ENCODE assay signal across 17 cellular contexts in genomic region chr7:47373871-47374451, GRCh38.
DNase-seq lines count a peak whose midpoint lies in the region; ATAC-seq and TF ChIP-seq lines count a peak whose summit lies in the region.
"Had no signal": no experiment of that assay in that cellular context is flagged by ENCODE, and none has a peak within 500 bp of the region (broad histone marks: within the 10 kb centered on the region; RNA-seq: fewer than 3 reads in every experiment).

No MANE protein-coding gene starts in this region.

- H3K27me3 ChIP-seq in right lobe of liver = no peaks in the 10 kb centered on the region
- H3K27me3 ChIP-seq: neural progenitor cell, sigmoid colon had no signal

- TF ChIP-seq POLR2A in right lobe of liver (IDR thresholded peaks at IDR 0.05) = no peak

- intact Hi-C loops in right lobe of liver (cut with DNase I) = no loop called here

- H3K27ac ChIP-seq in right lobe of liver (peak overlapping the region in 1 of 3 donors; percentile 13), coronary artery (no peak overlapping the region)
- H3K27ac ChIP-seq: dorsolateral prefrontal cortex, lower lobe of right lung, neural progenitor cell, sigmoid colon had no signal

- H3K9me3 ChIP-seq in right lobe of liver = no peaks in the 10 kb centered on the region
- H3K9me3 ChIP-seq: lower lobe of right lung, sigmoid colon had no signal

- TF ChIP-seq CTCF in right lobe of liver (IDR thresholded peaks at IDR 0.05) = no peak
- no peak for TF ChIP-seq CTCF in coronary artery (IDR thresholded peaks at IDR 0.05)

- H3K4me3 ChIP-seq in right lobe of liver (no peak overlapping the region), coronary artery (no peak overlapping the region)
- H3K4me3 ChIP-seq: dorsolateral prefrontal cortex, K562, lower lobe of right lung, neural progenitor cell, sigmoid colon had no signal

- ATAC-seq in right lobe of liver (peak; percentile 6 to 48 (median 22)), HG02938 (IDR thresholded peaks at IDR 0.05; ENCODE audit: unreplicated experiment) (no peak)
- ATAC-seq: K562, lower lobe of right lung had no signal

- peaks cover 0 to 11% (median 5%) of the 10 kb centered on the region in 4 donors for H3K36me3 ChIP-seq in right lobe of liver
- H3K36me3 ChIP-seq: neural progenitor cell had no signal

- DNase-seq in COR-L47 (lab: John Stamatoyannopoulos, UW) = peak; percentile 44
- DNase-seq in NCI-H1092 (lab: John Stamatoyannopoulos, UW) = peak; percentile 69
- peak; percentile 66 for DNase-seq in SHP77 treated with DMSO at 0.1 percent for 48 hours (lab: John Stamatoyannopoulos, UW)
- no peak for DNase-seq in right lobe of liver
- DNase-seq in OCI-M2 (lab: John Stamatoyannopoulos, UW; ENCODE audit: unreplicated experiment) = no peak
- DNase-seq in occipital lobe (lab: John Stamatoyannopoulos, UW) = no peak
- DNase-seq in coronary artery (ENCODE audit: low spot score) = no peak
- DNase-seq: activated CD8-positive, alpha-beta memory T cell treated with anti-CD3 and anti-CD28 coated beads for 24 hours; activated gamma-delta T cell treated with Interleukin-2 at 50 U/mL for 16 hours; HFFc6; lower lobe of right lung; NCI-H1436 had no signal

- WGBS in right lobe of liver (ENCODE audit: insufficient coverage, low coverage, low lambda C conversion rate, missing lambda C conversion rate) = 35% methylated on average over 5 of the region's 8 CpGs

- peaks cover 0 to 28% (median 4%) of the 10 kb centered on the region in 4 donors for H3K4me1 ChIP-seq in right lobe of liver
- H3K4me1 ChIP-seq: neural progenitor cell had no signal

Comparison
In these comparisons a context has a peak if more than half of its experiments do, and no peak if none do; other contexts are left out.
1. DNase-seq: peak in COR-L47 (single experiment), NCI-H1092 (single experiment) and SHP77 treated with DMSO at 0.1 percent for 48 hours (single experiment); none in right lobe of liver (0 of 3), OCI-M2 (single experiment), occipital lobe (single experiment) and coronary artery (single experiment).